ENCODE assay signal across 9 cellular contexts in the genomic region with DNA sequence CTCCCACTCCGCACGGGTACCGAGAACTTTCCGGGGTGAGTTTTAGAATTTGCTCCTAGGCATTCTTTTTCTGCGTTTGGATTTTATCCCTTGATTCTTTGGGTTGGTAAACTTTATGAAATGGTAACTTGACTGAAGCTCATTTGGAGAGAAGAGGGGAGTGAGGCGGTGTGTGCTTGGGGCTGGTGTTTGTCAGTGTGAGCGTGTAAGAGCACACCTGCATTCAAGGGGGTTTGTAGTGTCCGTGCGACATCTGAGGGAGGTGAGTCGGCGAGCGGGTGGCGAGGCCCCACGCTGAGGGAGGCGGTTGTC. TPM values are rescaled to one million over a fixed set of nuclear protein-coding genes. Genes with fewer than 3 reads are reported as not detected.
DNase-seq lines count a peak whose midpoint lies in the region; ATAC-seq and TF ChIP-seq lines count a peak whose summit lies in the region.
"Had no signal": no experiment of that assay in that cellular context is flagged by ENCODE, and none has a peak within 500 bp of the region (broad histone marks: within the 10 kb centered on the region; RNA-seq: fewer than 3 reads in every experiment).

No MANE protein-coding gene starts in this region.

- peak overlapping the region; percentile 97 for H3K27ac Mint-ChIP-seq in mesothelial cell of epicardium

- H3K27me3 Mint-ChIP-seq in mesothelial cell of epicardium (ENCODE audit: low read depth): no peaks in the 10 kb centered on the region

- H3K27me3 ChIP-seq in right atrium auricular region (no peaks in the 10 kb centered on the region), vagina (no peaks in the 10 kb centered on the region)

- peaks cover 7% of the 10 kb centered on the region for H3K36me3 ChIP-seq in right atrium auricular region
- peaks cover 0 to 6% of the 10 kb centered on the region in 2 donors for H3K36me3 ChIP-seq in vagina

- DNase-seq in right atrium auricular region (ENCODE audit: low spot score): no peak
- no peak for DNase-seq in Right ventricle myocardium superior
- DNase-seq in cardiac fibroblast (ENCODE audit: low read depth in 2 of 2): no peak
- DNase-seq in mesothelial cell of epicardium (ENCODE audit: low spot score in 2 of 2, unreplicated experiment in 2 of 2): no peak
- no peak for DNase-seq in vagina (ENCODE audit: extremely low spot score in 2 of 2)
- DNase-seq in anterior cingulate cortex (lab: John Stamatoyannopoulos, UW): no peak
- DNase-seq in NCI-H1694 treated with DMSO at 0.1 percent for 48 hours (lab: John Stamatoyannopoulos, UW): no peak
- no peak for DNase-seq in cerebellar cortex (ENCODE audit: low spot score)
- DNase-seq: SIG-M5 had no signal

- H3K36me3 Mint-ChIP-seq in mesothelial cell of epicardium: peaks cover 1% of the 10 kb centered on the region

- H3K4me3 ChIP-seq in right atrium auricular region (peak overlapping the region; percentile 91 to 97), cardiac fibroblast (replicated peaks in 1 of 2; ENCODE audit: low read depth in 2 of 2, low read length in 2 of 2) (peak overlapping the region; percentile 21 to 95), vagina (peak overlapping the region; percentile 88 to 99)

- H3K4me1 Mint-ChIP-seq in mesothelial cell of epicardium: peaks cover 34% of the 10 kb centered on the region

- intact Hi-C loops in Right ventricle myocardium superior (cut with DNase I) (loop anchor here (10.0 kb wide), 2 partner anchors 371 to 901 kb away; no protein-coding TSS in a partner anchor), vagina (cut with DNase I) (loop anchor here (5.0 to 10.0 kb wide), 4 partner anchors 63 to 501 kb away; no protein-coding TSS in a partner anchor)

- no peak for TF ChIP-seq CTCF in right atrium auricular region (IDR thresholded peaks at IDR 0.05)
- TF ChIP-seq CTCF in cardiac fibroblast (IDR thresholded peaks at IDR 0.05; ENCODE audit: low read depth, low read length): no peak
- TF ChIP-seq CTCF in mesothelial cell of epicardium (IDR thresholded peaks at IDR 0.05; ENCODE audit: unreplicated experiment): no peak
- TF ChIP-seq CTCF in vagina (IDR thresholded peaks at IDR 0.05): no peak

- TF ChIP-seq POLR2A in vagina (IDR thresholded peaks at IDR 0.05): no peak

- H3K4me1 ChIP-seq in right atrium auricular region (peaks cover 0 to 39% of the 10 kb centered on the region in 2 donors), vagina (peaks cover 52% of the 10 kb centered on the region)

- H3K9me3 ChIP-seq in right atrium auricular region (no peaks in the 10 kb centered on the region), vagina (no peaks in the 10 kb centered on the region)

- H3K4me3 Mint-ChIP-seq in mesothelial cell of epicardium: peak overlapping the region; percentile 80

- no peak for ATAC-seq in Right ventricle myocardium superior (ENCODE audit: poor library complexity)

- H3K27ac ChIP-seq in right atrium auricular region (peak overlapping the region; percentile 98 to 99), vagina (peak overlapping the region; percentile 99)

- no peaks in the 10 kb centered on the region for H3K9me3 Mint-ChIP-seq in mesothelial cell of epicardium

RNA-seq across cellular contexts. Expression of gene ZNF503, which starts 2.4 kb away (rescaled TPM):
- 1 to 10 TPM; 8.9 to 9.8 TPM for total RNA-seq in right atrium auricular region
- 6.8 TPM for total RNA-seq in Right ventricle myocardium superior
- total RNA-seq in mesothelial cell of epicardium: 58.0 to 59.9 TPM (median 58.3 TPM) in 3 replicates
- total RNA-seq in vagina: 24.6 TPM

RNA-seq across cellular contexts. Expression of gene LRMDA, which starts 27.4 kb away (rescaled TPM):
- total RNA-seq in right atrium auricular region (10 to 100 TPM in 1 of 2 donors, 1 to 10 TPM in 1; 6.1 to 19.1 TPM), Right ventricle myocardium superior (26.3 TPM), mesothelial cell of epicardium (2.0 to 3.3 TPM (median 2.7 TPM) in 3 replicates), vagina (22.6 TPM)
